Comparison of ENCODE assay signal across 19 cellular contexts in genomic region chr4:25818293-25819240, GRCh38. TPM values are rescaled to one million over a fixed set of nuclear protein-coding genes. Genes with fewer than 3 reads are reported as not detected.
DNase-seq lines count a peak whose midpoint lies in the region; ATAC-seq, FAIRE-seq and TF ChIP-seq lines count a peak whose summit lies in the region.
"Had no signal": no experiment of that assay in that cellular context is flagged by ENCODE, and none has a peak within 500 bp of the region (broad histone marks: within the 10 kb centered on the region; RNA-seq: fewer than 3 reads in every experiment).

No MANE protein-coding gene starts in this region.

- H3K4me1 Mint-ChIP-seq in activated T-cell treated with anti-CD3 and anti-CD28 coated beads, Interleukin-2, amount 50 U/mL, for 24 hours (ENCODE audit: low read depth) = peaks cover 5% of the 10 kb centered on the region

- H3K36me3 Mint-ChIP-seq in activated T-cell treated with anti-CD3 and anti-CD28 coated beads, Interleukin-2, amount 50 U/mL, for 24 hours (ENCODE audit: low read depth) = peaks cover 90% of the 10 kb centered on the region

- FAIRE-seq in bronchial epithelial cell (lab: Jason Lieb, UNC) = peak; percentile 43
- FAIRE-seq: G401.6 had no signal

- no peak for TF ChIP-seq CTCF in bronchial epithelial cell (IDR thresholded peaks at IDR 0.05; ENCODE audit: insufficient read depth, low read length, severe bottlenecking)

- H3K4me3 ChIP-seq in bronchial epithelial cell (ENCODE audit: low read depth, low read length) = no peak overlapping the region
- H3K4me3 ChIP-seq: adrenal gland, prostate gland, thoracic aorta had no signal

- intact Hi-C loops in sciatic nerve (cut with DNase I) = no loop called here

- ATAC-seq in sciatic nerve (peak; percentile 30), GM21367 (IDR thresholded peaks at IDR 0.05; ENCODE audit: unreplicated experiment) (no peak), GM21825 (IDR thresholded peaks at IDR 0.05; ENCODE audit: unreplicated experiment) (no peak), GM19455 (IDR thresholded peaks at IDR 0.05; ENCODE audit: unreplicated experiment) (no peak)
- ATAC-seq: CD8-positive, alpha-beta T cell; naive thymus-derived CD8-positive, alpha-beta T cell had no signal

- H3K9me3 Mint-ChIP-seq in activated T-cell treated with anti-CD3 and anti-CD28 coated beads, Interleukin-2, amount 50 U/mL, for 24 hours = no peaks in the 10 kb centered on the region
- H3K9me3 Mint-ChIP-seq: CD8-positive, alpha-beta T cell; naive thymus-derived CD8-positive, alpha-beta T cell; T-helper 2 cell treated with Interferon-gamma antibody and Interleukin-4, amounts not matched to agents 5 μg/mL and 100 μg/mL, for 36 hours had no signal

- peak overlapping the region; percentile 18 for H3K27ac Mint-ChIP-seq in activated T-cell treated with anti-CD3 and anti-CD28 coated beads, Interleukin-2, amount 50 U/mL, for 24 hours
- H3K27ac Mint-ChIP-seq: CD8-positive, alpha-beta T cell; naive thymus-derived CD8-positive, alpha-beta T cell; T-helper 2 cell treated with Interferon-gamma antibody and Interleukin-4, amounts not matched to agents 5 μg/mL and 100 μg/mL, for 36 hours had no signal

- H3K36me3 ChIP-seq in bronchial epithelial cell (ENCODE audit: control insufficient read depth, insufficient read depth, low read length) = peaks cover 8% of the 10 kb centered on the region
- H3K36me3 ChIP-seq: adrenal gland, prostate gland, thoracic aorta had no signal

- no peak for DNase-seq in activated T-cell treated with anti-CD3 and anti-CD28 coated beads, Interleukin-2, amount 50 U/mL, for 24 hours
- no peak for DNase-seq in activated T-cell treated with anti-CD3 and anti-CD28 coated beads, Interleukin-2, amount 50 U/mL, for 1 hour
- DNase-seq in LHCN-M2 (ENCODE audit: low read depth) (peak; percentile 68), bronchial epithelial cell (ENCODE audit: low read depth) (peak; percentile 42), sciatic nerve (ENCODE audit: low spot score) (no peak)
- DNase-seq: activated T-cell treated with anti-CD3 and anti-CD28 coated beads for 4 hours; adrenal gland; CD8-positive, alpha-beta T cell; naive thymus-derived CD8-positive, alpha-beta T cell; NCI-H187; NCI-H748 treated with DMSO at 0.1 percent for 48 hours; RPMI8226 had no signal

- no peak overlapping the region for H3K4me3 Mint-ChIP-seq in activated T-cell treated with anti-CD3 and anti-CD28 coated beads, Interleukin-2, amount 50 U/mL, for 24 hours
- H3K4me3 Mint-ChIP-seq: CD8-positive, alpha-beta T cell; naive thymus-derived CD8-positive, alpha-beta T cell; T-helper 2 cell treated with Interferon-gamma antibody and Interleukin-4, amounts not matched to agents 5 μg/mL and 100 μg/mL, for 36 hours had no signal

- no peaks in the 10 kb centered on the region for H3K27me3 Mint-ChIP-seq in activated T-cell treated with anti-CD3 and anti-CD28 coated beads, Interleukin-2, amount 50 U/mL, for 24 hours
- H3K27me3 Mint-ChIP-seq: naive thymus-derived CD8-positive, alpha-beta T cell had no signal

- no peaks in the 10 kb centered on the region for H3K27me3 ChIP-seq in bronchial epithelial cell (ENCODE audit: control insufficient read depth, insufficient read depth, low read length)
- H3K27me3 ChIP-seq: adrenal gland had no signal

RNA-seq across cellular contexts. Expression of gene SEL1L3, which starts 44.2 kb away (rescaled TPM):
- total RNA-seq in LHCN-M2 (2014; rRNA removed) (3.9 and 5.0 TPM in 2 replicates), bronchial epithelial cell (92.8 and 117 TPM in 2 replicates), sciatic nerve (17.1 TPM)
- polyA plus RNA-seq in LHCN-M2 (2012) = 7.6 TPM

Comparison
In these comparisons a context has a peak if more than half of its experiments do, and no peak if none do; other contexts are left out.
1. DNase-seq: peak in LHCN-M2 (single experiment) and bronchial epithelial cell (single experiment); none in activated T-cell treated with anti-CD3 and anti-CD28 coated beads, Interleukin-2, amount 50 U/mL, for 24 hours (single experiment), activated T-cell treated with anti-CD3 and anti-CD28 coated beads, Interleukin-2, amount 50 U/mL, for 1 hour (single experiment) and sciatic nerve (single experiment).